ENCODE assay signal across 1 cellular context in the genomic region with DNA sequence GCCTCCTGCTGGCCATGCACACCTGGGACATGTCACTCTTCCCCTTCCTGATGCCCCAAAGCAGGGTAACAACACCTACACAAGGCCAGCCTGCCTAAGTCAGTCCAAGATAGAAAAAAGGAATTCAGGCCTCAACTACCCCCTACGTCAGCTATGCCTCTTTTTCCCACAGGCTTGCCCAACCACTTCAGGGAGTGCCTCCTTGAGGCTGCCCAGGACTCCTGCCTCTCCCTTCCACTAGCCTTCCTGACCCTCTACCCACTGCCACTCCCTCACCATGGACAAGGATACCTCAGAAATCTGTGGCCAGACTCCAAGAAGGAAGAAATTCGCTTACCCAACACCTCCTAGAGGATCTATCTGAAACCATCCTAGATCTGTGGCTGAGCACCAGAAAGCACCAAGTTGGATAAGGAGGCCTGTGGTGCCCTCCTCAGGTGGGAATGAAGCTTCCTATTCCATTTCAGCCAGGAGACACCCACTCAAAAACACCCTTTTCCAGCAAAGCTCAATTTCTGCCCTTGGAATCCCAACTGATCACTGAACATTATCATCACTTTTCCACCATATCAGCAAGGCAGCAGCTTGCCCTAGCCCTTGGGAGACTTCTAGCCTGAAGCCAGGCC.
TF ChIP-seq lines count a peak whose summit lies in the region.

No MANE protein-coding gene starts in this region.

TF ChIP-seq in endothelial cell of umbilical vein, 7 proteins besides CTCF, POLR2A, EP300 and RAD21 (continued from another document):
- TF ChIP-seq, protein P1, sequence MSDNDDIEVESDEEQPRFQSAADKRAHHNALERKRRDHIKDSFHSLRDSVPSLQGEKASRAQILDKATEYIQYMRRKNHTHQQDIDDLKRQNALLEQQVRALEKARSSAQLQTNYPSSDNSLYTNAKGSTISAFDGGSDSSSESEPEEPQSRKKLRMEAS (IDR thresholded peaks at IDR 0.05; ENCODE audit: insufficient read depth, insufficient read length) = no peak
